In genomic region chr15:32722126-32722525, GRCh38 we compare ENCODE assay signal across 19 cellular contexts. TPM values are rescaled to one million over a fixed set of nuclear protein-coding genes. Genes with fewer than 3 reads are reported as not detected.
DNase-seq lines count a peak whose midpoint lies in the region; ATAC-seq, FAIRE-seq and TF ChIP-seq lines count a peak whose summit lies in the region.
"Had no signal": no experiment of that assay in that cellular context is flagged by ENCODE, and none has a peak within 500 bp of the region (broad histone marks: within the 10 kb centered on the region; RNA-seq: fewer than 3 reads in every experiment).

No MANE protein-coding gene starts in this region.

- TF ChIP-seq CTCF in AG04450 (IDR thresholded peaks at IDR 0.05; ENCODE audit: low read depth, low read length), result no peak
- TF ChIP-seq CTCF in IMR-90 (conservative IDR thresholded peaks at IDR 0.05; ENCODE audit: low read depth, low read length), result no peak
- no peak for TF ChIP-seq CTCF in astrocyte (IDR thresholded peaks at IDR 0.05; ENCODE audit: insufficient read depth, low read depth, low read length)
- TF ChIP-seq CTCF in osteoblast (IDR thresholded peaks at IDR 0.05; ENCODE audit: extremely low read depth, low read depth, low read length), result no peak
- TF ChIP-seq CTCF in dorsolateral prefrontal cortex (IDR thresholded peaks at IDR 0.05 in 54 of 56, conservative IDR thresholded peaks at IDR 0.05 in 2 of 56; ENCODE audit: low read depth in 1 of 56, partially characterized antibody in 56 of 56), result no peak

- H3K9me3 ChIP-seq in AG04450 (ENCODE audit: control insufficient read depth, insufficient read depth, low read length) (peaks cover 4% of the 10 kb centered on the region; the same call in 1 of the 2 replicates), IMR-90 (ENCODE audit: control insufficient read depth, insufficient read depth, low read length) (no peaks in the 10 kb centered on the region), astrocyte (ENCODE audit: insufficient read depth, low read depth, low read length) (no peaks in the 10 kb centered on the region), osteoblast (ENCODE audit: low read depth, low read length) (no peaks in the 10 kb centered on the region)

- CTCF ChIA-PET in AG04450 (lab: Charles Lee), result interaction anchor here (0.6 to 3.4 kb wide), 5 partner anchors 11 to 410 kb away, joined by 3 to 37 read pairs (median 3); no protein-coding TSS in a partner anchor
- CTCF ChIA-PET in IMR-90 (lab: Yijun Ruan, JAX), result no interaction called here

- H2BK15ac ChIP-seq in IMR-90 (ENCODE audit: low read depth, low read length), result no peak overlapping the region

- H3K79me2 ChIP-seq in astrocyte (ENCODE audit: insufficient read depth, low read length) (peaks cover 85% of the 10 kb centered on the region), osteoblast (ENCODE audit: insufficient read depth, low read length) (peaks cover 84% of the 10 kb centered on the region)

- no peak overlapping the region for H2BK20ac ChIP-seq in IMR-90 (ENCODE audit: low read depth, low read length)

- peaks cover 41% of the 10 kb centered on the region for H3K36me3 ChIP-seq in IMR-90 (ENCODE audit: control insufficient read depth, insufficient read depth, low read length)
- peaks cover 23% of the 10 kb centered on the region for H3K36me3 ChIP-seq in astrocyte (ENCODE audit: insufficient read depth, low read length)
- peaks cover 67% of the 10 kb centered on the region for H3K36me3 ChIP-seq in osteoblast (ENCODE audit: insufficient read depth, low read length)

- H3K27ac ChIP-seq in AG04450 (ENCODE audit: low read depth, low read length), result peak overlapping the region; percentile 96
- H3K27ac ChIP-seq in IMR-90 (ENCODE audit: insufficient read depth, low read length), result peak overlapping the region; percentile 61; the same call in 1 of the 2 replicates
- H3K27ac ChIP-seq in astrocyte (ENCODE audit: low read depth, low read length), result peak overlapping the region; percentile 28
- peak overlapping the region; percentile 96 for H3K27ac ChIP-seq in osteoblast (ENCODE audit: low read depth, low read length)
- peak overlapping the region in 5 of 59 donors; percentile 10 to 53 (median 18) for H3K27ac ChIP-seq in dorsolateral prefrontal cortex
- H3K27ac ChIP-seq: SJCRH30 had no signal

- H4K5ac ChIP-seq in IMR-90 (ENCODE audit: low read depth, low read length), result peak overlapping the region; percentile 19; the same call in 1 of the 2 replicates

- H2AFZ ChIP-seq in IMR-90 (replicated peaks; ENCODE audit: low read length, poor library complexity), result no peak overlapping the region
- H2AFZ ChIP-seq in astrocyte (ENCODE audit: low read depth, low read length), result no peak overlapping the region
- H2AFZ ChIP-seq in osteoblast (ENCODE audit: low read length), result no peak overlapping the region

- peak; percentile 44; the same call in 1 of the 2 replicates for TF ChIP-seq POLR2A in IMR-90 (IDR thresholded peaks at IDR 0.05; ENCODE audit: low read depth, low read length)

- H3K4me1 ChIP-seq in IMR-90 (ENCODE audit: control insufficient read depth, insufficient read depth, low read length) (peaks cover 2% of the 10 kb centered on the region; the same call in 1 of the 2 replicates), astrocyte (ENCODE audit: insufficient read depth, low read length) (peaks cover 9% of the 10 kb centered on the region), osteoblast (ENCODE audit: insufficient read depth, low read length) (peaks cover 29% of the 10 kb centered on the region)
- H3K4me1 ChIP-seq: SJCRH30 had no signal

- H3K9me3 Mint-ChIP-seq in astrocyte (ENCODE audit: unreplicated experiment), result peaks cover 4% of the 10 kb centered on the region

- peak overlapping the region; percentile 92 for H3K4me3 ChIP-seq in AG04450 (ENCODE audit: low read depth, low read length)
- H3K4me3 ChIP-seq in IMR-90 (ENCODE audit: insufficient read depth, low read depth, low read length), result no peak overlapping the region
- H3K4me3 ChIP-seq in astrocyte (ENCODE audit: insufficient read depth, low read depth, low read length), result peak overlapping the region; percentile 8
- H3K4me3 ChIP-seq in osteoblast (ENCODE audit: insufficient read depth, low read length), result peak overlapping the region; percentile 41
- H3K4me3 ChIP-seq in dorsolateral prefrontal cortex, result no peak overlapping the region
- H3K4me3 ChIP-seq: SJCRH30 had no signal

- H3K4me2 ChIP-seq in IMR-90 (ENCODE audit: low read depth, low read length), result peak overlapping the region; percentile 64
- H3K4me2 ChIP-seq in astrocyte (ENCODE audit: low read length), result peak overlapping the region; percentile 91
- H3K4me2 ChIP-seq in osteoblast (ENCODE audit: insufficient read depth, low read length), result peak overlapping the region; percentile 80

- H2AK5ac ChIP-seq in IMR-90 (ENCODE audit: low read depth, low read length), result no peak overlapping the region

- H3K27me3 ChIP-seq in AG04450 (ENCODE audit: control insufficient read depth, insufficient read depth, low read length) (no peaks in the 10 kb centered on the region), IMR-90 (ENCODE audit: control insufficient read depth, insufficient read depth, low read length) (no peaks in the 10 kb centered on the region), astrocyte (ENCODE audit: insufficient read depth, low read length) (no peaks in the 10 kb centered on the region), osteoblast (ENCODE audit: insufficient read depth, low read length) (no peaks in the 10 kb centered on the region), dorsolateral prefrontal cortex (peaks cover 0 to 32% (median 24%) of the 10 kb centered on the region in 45 donors)
- H3K27me3 ChIP-seq: SJCRH30 had no signal

- dilution Hi-C loops in IMR-90 (cut with HindIII; ENCODE audit: low sequenced_read_pairs, unreplicated experiment), result no loop called here

- peaks cover 6% of the 10 kb centered on the region for H3K4me1 Mint-ChIP-seq in astrocyte (ENCODE audit: low read depth, unreplicated experiment)

- H3K9ac ChIP-seq in IMR-90 (ENCODE audit: low read depth, low read length), result no peak overlapping the region
- peak overlapping the region; percentile 94 for H3K9ac ChIP-seq in astrocyte (ENCODE audit: low read length)

- peaks cover 79% of the 10 kb centered on the region for H4K20me1 ChIP-seq in IMR-90 (ENCODE audit: insufficient read depth, low read length)
- peaks cover 26% of the 10 kb centered on the region for H4K20me1 ChIP-seq in astrocyte (ENCODE audit: insufficient read depth, low read length)
- H4K20me1 ChIP-seq in osteoblast (ENCODE audit: insufficient read depth, low read length), result peaks cover 49% of the 10 kb centered on the region

- no TSS peak for BruUV-seq in IMR-90 (replicated peaks; lab: Mats Ljungman, UMichigan)

- no peaks in the 10 kb centered on the region; the same call in none of the 2 replicates for H3K9me1 ChIP-seq in IMR-90 (ENCODE audit: insufficient read depth, low read length)

- H3K56ac ChIP-seq in IMR-90 (ENCODE audit: extremely low read depth, insufficient read depth, low read length), result no peak overlapping the region

- H2BK5ac ChIP-seq in IMR-90 (ENCODE audit: low read depth, low read length, poor library complexity, severe bottlenecking), result peak overlapping the region; percentile 77

- H3K36me3 Mint-ChIP-seq in astrocyte (ENCODE audit: low read depth, unreplicated experiment), result no peaks in the 10 kb centered on the region

- POLR2A ChIA-PET in AG04450 (lab: Yijun Ruan, JAX) (interaction anchor here (0.5 to 1.4 kb wide), 2 partner anchors 10 to 13 kb away, joined by 4 to 5 read pairs; no protein-coding TSS in a partner anchor), IMR-90 (lab: Charles Lee; ENCODE audit: unreplicated experiment) (no interaction called here)

- ATAC-seq in IMR-90 (ENCODE audit: low read depth), result no peak
- no peak for ATAC-seq in HG03025 (IDR thresholded peaks at IDR 0.05; ENCODE audit: low FRiP score, unreplicated experiment)
- no peak for ATAC-seq in HG03175 (IDR thresholded peaks at IDR 0.05; ENCODE audit: unreplicated experiment)
- ATAC-seq in HG02870 (IDR thresholded peaks at IDR 0.05; ENCODE audit: unreplicated experiment), result no peak
- ATAC-seq: Panc1 had no signal

- H2AK9ac ChIP-seq in IMR-90 (replicated peaks; ENCODE audit: low read depth, low read length, poor library complexity), result no peak overlapping the region

- H3K79me1 ChIP-seq in IMR-90 (ENCODE audit: low read depth in 1 of 2, low read length in 2 of 2), result peaks cover 0 to 25% of the 10 kb centered on the region in 2 experiments; a peak in 2 of 4 replicates

- no peak for TF ChIP-seq RAD21 in IMR-90 (IDR thresholded peaks at IDR 0.05; ENCODE audit: low read length)

- no peak overlapping the region for H2BK120ac ChIP-seq in IMR-90 (ENCODE audit: low read depth, low read length)

- no peak overlapping the region; a peak in 1 of 4 replicates for H4K8ac ChIP-seq in IMR-90 (ENCODE audit: low read depth in 2 of 2, low read length in 2 of 2)

- H3K27me3 Mint-ChIP-seq in astrocyte (ENCODE audit: low read depth, unreplicated experiment), result peaks cover 14% of the 10 kb centered on the region

- in situ Hi-C loops in IMR-90 (cut with MboI; ENCODE audit: low sequenced_read_pairs), result loop anchor here (5.0 kb wide), 1 partner anchor 50 kb away; no protein-coding TSS in a partner anchor

- H3K18ac ChIP-seq in IMR-90 (ENCODE audit: low read depth, low read length), result peak overlapping the region; percentile 4; the same call in 1 of the 2 replicates

- H3K23ac ChIP-seq in IMR-90 (ENCODE audit: low read depth, low read length), result peak overlapping the region; percentile 89

- intact Hi-C loops in IMR-90 (cut with micrococcal nuclease) (loop anchor here (5.0 kb wide), 1 partner anchor 120 kb away; no protein-coding TSS in a partner anchor), dorsolateral prefrontal cortex (cut with DNase I) (no loop called here)

- H3K14ac ChIP-seq in IMR-90 (replicated peaks; ENCODE audit: low read depth, low read length), result no peak overlapping the region

- no peak overlapping the region; the same call in 1 of the 2 replicates for H3K4ac ChIP-seq in IMR-90 (ENCODE audit: low read depth, low read length)

- peak; percentile 9 for FAIRE-seq in astrocyte (lab: Jason Lieb, UNC)
- FAIRE-seq: G401.6, H54 had no signal

- H3K27ac Mint-ChIP-seq in astrocyte (ENCODE audit: unreplicated experiment), result no peak overlapping the region
- H3K27ac Mint-ChIP-seq: CD14-positive monocyte had no signal

- no peak overlapping the region for H4K91ac ChIP-seq in IMR-90 (ENCODE audit: insufficient read depth, low read depth, low read length)

- DNase-seq in AG04450 (ENCODE audit: low read depth, low spot score) (no peak), IMR-90 (peak; percentile 55), astrocyte (ENCODE audit: low read depth) (no peak), osteoblast (ENCODE audit: insufficient read length, low spot score, missing footprints) (peak; percentile 71), dorsolateral prefrontal cortex (no peak)
- DNase-seq: DMS79 treated with DMSO at 0.1 percent for 48 hours, NCI-H1105 treated with DMSO at 0.1 percent for 48 hours, NCI-H1694, NCI-H2081 treated with DMSO at 0.1 percent for 48 hours, NCI-H2227 treated with DMSO at 0.1 percent for 48 hours, NCI-H524 treated with DMSO at 0.1 percent for 48 hours, SJCRH30 had no signal

- H3K4me3 Mint-ChIP-seq in astrocyte (ENCODE audit: unreplicated experiment), result no peak overlapping the region

RNA-seq across cellular contexts. Expression of gene GREM1, which starts 4.3 kb away (rescaled TPM):
- 2,326 and 2,858 TPM in 2 replicates for polyA plus RNA-seq in AG04450 (2011; rRNA removed)
- 2,696 and 3,244 TPM in 2 replicates for polyA minus RNA-seq in AG04450 (2011; rRNA and poly(A)+ RNA removed)
- total RNA-seq in IMR-90 (2012; rRNA removed), result 848 and 1,032 TPM in 2 replicates
- polyA plus RNA-seq in IMR-90 (2012; rRNA removed), result 852 and 1,130 TPM in 2 replicates
- polyA plus RNA-seq in IMR-90 (2012; cell fraction: cytosol; rRNA removed), result 185 and 289 TPM in 2 replicates
- 59.3 and 362 TPM in 2 replicates for polyA plus RNA-seq in IMR-90 (2012; cell fraction: nucleus; rRNA removed; ENCODE audit: low replicate concordance)
- total RNA-seq in astrocyte, result 74.5 and 112 TPM in 2 replicates
- total RNA-seq in osteoblast, result 457 and 499 TPM in 2 replicates
- 100 to 1,000 TPM in 1 of 120 experiments, 10 to 100 TPM in 89, 1 to 10 TPM in 30; 2.4 to 117 (median 17.9) TPM for total RNA-seq in dorsolateral prefrontal cortex
- polyA plus RNA-seq: CD14-positive monocyte had no signal

Comparison
In these comparisons a context has a peak if more than half of its experiments do, and no peak if none do; other contexts are left out.
1. DNase-seq: peak in IMR-90 (single experiment) and osteoblast (single experiment); none in AG04450 (single experiment), astrocyte (single experiment) and dorsolateral prefrontal cortex (0 of 10).
2. H3K4me3 ChIP-seq: peak in AG04450 (single experiment), astrocyte (single experiment) and osteoblast (single experiment); none in IMR-90 (single experiment) and dorsolateral prefrontal cortex (0 of 59).
3. Peak in every context shown above with its lines, with median percentiles within 50 percentile points of each other: H3K4me2 ChIP-seq.